ENCODE assay signal across 9 cellular contexts in the genomic region with DNA sequence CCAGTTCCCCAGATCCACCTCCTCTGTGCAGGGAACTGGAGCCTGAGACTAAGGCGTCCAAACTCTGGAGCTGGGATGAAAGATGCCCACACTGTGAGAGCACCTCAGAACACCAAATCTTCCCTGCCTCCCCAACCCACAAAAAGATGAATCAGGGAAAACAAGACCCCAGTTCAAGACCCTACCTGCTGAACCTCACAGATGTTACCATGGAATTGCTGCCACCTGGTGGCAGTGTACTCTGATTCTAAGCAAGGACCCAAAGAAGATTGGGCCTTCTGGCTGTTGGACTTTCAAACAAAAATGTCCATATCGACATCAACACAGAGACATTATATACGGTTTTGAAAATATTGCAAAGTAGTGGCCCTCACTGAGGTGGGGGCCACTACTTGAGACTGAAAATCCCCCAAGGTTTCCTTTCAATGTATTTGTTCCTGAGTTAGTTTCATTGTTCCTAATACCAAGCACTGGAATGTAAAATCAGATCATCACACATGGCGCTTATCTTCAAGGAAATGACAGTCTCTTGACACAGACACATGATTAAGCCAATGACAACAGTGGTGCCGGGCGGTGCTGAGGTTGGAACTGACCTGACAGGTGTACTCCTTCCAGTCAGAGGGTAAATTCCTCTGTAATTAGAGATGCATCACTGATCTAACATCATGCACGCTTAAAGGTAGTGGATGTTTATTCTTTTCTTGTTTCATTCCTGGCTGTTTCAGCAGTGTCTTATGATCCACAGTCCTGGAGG.
DNase-seq lines count a peak whose midpoint lies in the region; ATAC-seq, FAIRE-seq and TF ChIP-seq lines count a peak whose summit lies in the region.
"Had no signal": no experiment of that assay in that cellular context is flagged by ENCODE, and none has a peak within 500 bp of the region (broad histone marks: within the 10 kb centered on the region; RNA-seq: fewer than 3 reads in every experiment).

No MANE protein-coding gene starts in this region.

- DNase-seq in GM10266 (ENCODE audit: extremely low spot score) (peak; percentile 20), KBM-7 (peak; percentile 9), mammary epithelial cell (peak; percentile 43), neural crest cell (ENCODE audit: low read depth, low spot score) (peak; percentile 30), frontal cortex (ENCODE audit: low spot score in 2 of 2) (no peak)
- DNase-seq: activated CD8-positive, alpha-beta memory T cell treated with anti-CD3 and anti-CD28 coated beads, Interleukin-2, amount 50 U/mL, for 48 hours had no signal

- intact Hi-C loops in mammary epithelial cell (cut with micrococcal nuclease), result loop anchor here (1.0 to 5.0 kb wide), 5 partner anchors 48 to 176 kb away; no protein-coding TSS in a partner anchor

- H3K27ac ChIP-seq in mammary epithelial cell (ENCODE audit: insufficient read depth, low read depth, low read length), result no peak overlapping the region

- H3K9me3 ChIP-seq in mammary epithelial cell (replicated peaks; ENCODE audit: insufficient read depth, low read length), result no peaks in the 10 kb centered on the region

- no peak overlapping the region for H2AFZ ChIP-seq in mammary epithelial cell (ENCODE audit: low read depth, low read length)

- H3K36me3 ChIP-seq in mammary epithelial cell (ENCODE audit: insufficient read depth, low read length), result no peaks in the 10 kb centered on the region

- ATAC-seq in HG02588 (IDR thresholded peaks at IDR 0.05; ENCODE audit: unreplicated experiment) (no peak), HG03135 (IDR thresholded peaks at IDR 0.05; ENCODE audit: unreplicated experiment) (no peak)

- no peak overlapping the region for H3K27ac Mint-ChIP-seq in neural crest cell (ENCODE audit: unreplicated experiment)

- no peaks in the 10 kb centered on the region for H3K79me2 ChIP-seq in mammary epithelial cell (ENCODE audit: insufficient read depth, low read length)

- TF ChIP-seq CTCF in GM10266 (IDR thresholded peaks at IDR 0.05; ENCODE audit: control insufficient read depth, insufficient read depth, low read depth, missing control alignments) (peak; percentile 38), mammary epithelial cell (conservative IDR thresholded peaks at IDR 0.05 in 1 of 2, IDR thresholded peaks at IDR 0.05 in 1 of 2; ENCODE audit: extremely low read depth in 1 of 2, insufficient read depth in 1 of 2, low read depth in 1 of 2, low read length in 2 of 2) (peak; percentile 62 to 72), neural crest cell (conservative IDR thresholded peaks at IDR 0.05) (peak; percentile 69)

- H3K27me3 Mint-ChIP-seq in neural crest cell (ENCODE audit: low read depth), result peaks cover 43% of the 10 kb centered on the region

- no peak overlapping the region for H3K9ac ChIP-seq in mammary epithelial cell (ENCODE audit: insufficient read depth, low read length)

- 47% methylated on average over 7 of the region's 7 CpGs for WGBS in mammary epithelial cell (ENCODE audit: low coverage, missing lambda C conversion rate)

- H3K36me3 Mint-ChIP-seq in neural crest cell (ENCODE audit: low read depth), result peaks cover 3% of the 10 kb centered on the region

- dilution Hi-C loops in mammary epithelial cell (cut with HindIII; ENCODE audit: low sequenced_read_pairs), result no loop called here

- FAIRE-seq in frontal cortex (lab: Jason Lieb, UNC), result no peak

- CTCF ChIA-PET in mammary epithelial cell (lab: Charles Lee; ENCODE audit: low non-redundant PET), result no interaction called here

- H3K4me3 Mint-ChIP-seq in neural crest cell, result no peak overlapping the region

- H3K27me3 ChIP-seq in mammary epithelial cell (ENCODE audit: insufficient read depth, low read length), result no peaks in the 10 kb centered on the region

- H3K4me3 ChIP-seq in mammary epithelial cell (replicated peaks in 1 of 3; ENCODE audit: insufficient read depth in 1 of 3, low read depth in 2 of 3, low read length in 3 of 3), result no peak overlapping the region
- H3K4me3 ChIP-seq: lung had no signal

- H3K4me2 ChIP-seq in mammary epithelial cell (ENCODE audit: insufficient read depth, low read depth, low read length), result no peak overlapping the region

- BruUV-seq in mammary epithelial cell (replicated peaks; lab: Mats Ljungman, UMichigan), result no TSS peak

- H3K4me1 Mint-ChIP-seq in neural crest cell, result no peaks in the 10 kb centered on the region

- peaks cover 23% of the 10 kb centered on the region for H3K4me1 ChIP-seq in mammary epithelial cell (ENCODE audit: insufficient read depth, low read length)

- in situ Hi-C loops in KBM-7 (cut with MboI; ENCODE audit: low pct_unique_long_range_greater_than_20kb, low sequenced_read_pairs) (no loop called here), mammary epithelial cell (cut with MboI; ENCODE audit: low sequenced_read_pairs in 2 of 2) (loop anchor here in 1 of 2 donors (5.0 kb wide), 1 partner anchor 126 kb away; no protein-coding TSS in a partner anchor)

- no peaks in the 10 kb centered on the region for H3K9me3 Mint-ChIP-seq in neural crest cell

- no peaks in the 10 kb centered on the region for H4K20me1 ChIP-seq in mammary epithelial cell (ENCODE audit: insufficient read depth, low read length)

Comparison
In these comparisons a context has a peak if more than half of its experiments do, and no peak if none do; other contexts are left out.
1. DNase-seq: peak in GM10266 (single experiment), KBM-7 (single experiment), mammary epithelial cell (single experiment) and neural crest cell (single experiment); none in frontal cortex (0 of 2).
2. Peak in every context shown above with its lines, with median percentiles within 50 percentile points of each other: CTCF ChIP-seq.